ENCODE assay signal across 27 cellular contexts in the genomic region with DNA sequence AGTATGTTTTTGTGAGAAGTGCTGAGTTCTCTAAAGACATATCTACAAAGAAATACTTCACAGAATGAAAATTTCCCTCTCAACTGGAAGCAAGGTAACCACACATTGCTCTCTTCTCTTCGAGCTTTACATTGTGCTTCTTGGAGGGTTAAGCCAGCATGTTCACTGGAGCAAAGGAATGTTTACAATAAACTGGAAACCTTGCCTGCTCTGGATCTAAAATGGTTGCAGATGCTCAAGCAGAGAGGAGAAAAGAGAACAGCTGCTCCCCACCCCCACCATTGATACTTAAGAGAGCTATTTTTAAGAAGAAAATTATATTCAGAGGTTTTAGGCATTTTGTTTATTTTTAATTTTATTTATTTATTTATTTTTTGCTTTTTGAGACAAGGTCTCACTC.
"Had no signal": no experiment of that assay in that cellular context is flagged by ENCODE, and none has a peak within 500 bp of the region (broad histone marks: within the 10 kb centered on the region; RNA-seq: fewer than 3 reads in every experiment).

No MANE protein-coding gene starts in this region.

- H3K9me3 ChIP-seq: Peyer's patch had no signal

- H3K4me1 Mint-ChIP-seq: activated B cell treated with CpG ODN at 0.5 μM for 24 hours; activated CD4-positive, alpha-beta T cell treated with anti-CD3 and anti-CD28 coated beads, Interleukin-2, amount 10 ng/mL, durations not matched to agents 7 days and 5 days; activated naive CD4-positive, alpha-beta T cell treated with anti-CD3 and anti-CD28 coated beads, Interleukin-2, amount 10 ng/mL, durations not matched to agents 7 days and 5 days; activated naive CD8-positive, alpha-beta T cell treated with anti-CD3 and anti-CD28 coated beads for 36 hours; activated T-helper 17 cell treated with anti-CD3 and anti-CD28 coated beads, Interleukin-2, amount 50 U/mL, for 72 hours; T-helper 17 cell had no signal

- ATAC-seq: activated T-helper 17 cell treated with anti-CD3 and anti-CD28 coated beads, Interleukin-2, amount 50 U/mL, for 72 hours; T-helper 17 cell had no signal

- H3K9me3 Mint-ChIP-seq: activated B cell treated with CpG ODN at 0.5 μM for 24 hours; activated CD4-positive, alpha-beta memory T cell treated with anti-CD3 and anti-CD28 coated beads for 36 hours; activated naive CD4-positive, alpha-beta T cell treated with anti-CD3 and anti-CD28 coated beads, Interleukin-2, amount 10 ng/mL, durations not matched to agents 7 days and 5 days; activated naive CD8-positive, alpha-beta T cell treated with anti-CD3 and anti-CD28 coated beads for 36 hours; activated T-helper 17 cell treated with anti-CD3 and anti-CD28 coated beads, Interleukin-2, amount 50 U/mL, for 72 hours had no signal

- DNase-seq: activated B cell treated with CpG ODN at 0.5 μM for 24 hours; activated CD4-positive, alpha-beta memory T cell treated with anti-CD3 and anti-CD28 coated beads for 36 hours; activated CD4-positive, alpha-beta T cell treated with anti-CD3 and anti-CD28 coated beads for 1 hour; activated CD4-positive, alpha-beta T cell treated with anti-CD3 and anti-CD28 coated beads, Interleukin-2, amount 10 ng/mL, durations not matched to agents 7 days and 5 days; activated gamma-delta T cell treated with Interleukin-2 at 50 U/mL for 16 hours; activated naive CD4-positive, alpha-beta T cell treated with anti-CD3 and anti-CD28 coated beads, Interleukin-2, amount 10 ng/mL, durations not matched to agents 7 days and 5 days; activated naive CD8-positive, alpha-beta T cell treated with anti-CD3 and anti-CD28 coated beads for 36 hours; activated T-cell treated with anti-CD3 and anti-CD28 coated beads for 4 hours; activated T-cell treated with anti-CD3 and anti-CD28 coated beads, Interleukin-2, amount 50 U/mL, for 48 hours; adrenal gland; anterior cingulate cortex; Karpas-422; MM.1S; NCI-H1105; NCI-H1436; NCI-H1694 treated with DMSO at 0.1 percent for 48 hours; NCI-H2029 treated with DMSO at 0.1 percent for 48 hours; NCI-H345; NCI-H510A; NCI-H526 treated with DMSO at 0.1 percent for 48 hours; NCI-H82; NK-92 treated with Interleukin-12 subunit alpha and Interleukin-12 subunit beta, amount 100 ng/mL, for 24 hours; Peyer's patch; SHP77; T-helper 17 cell; T-helper 9 cell had no signal

- H3K4me3 Mint-ChIP-seq: activated B cell treated with CpG ODN at 0.5 μM for 24 hours; activated CD4-positive, alpha-beta memory T cell treated with anti-CD3 and anti-CD28 coated beads for 36 hours; activated CD4-positive, alpha-beta T cell treated with anti-CD3 and anti-CD28 coated beads, Interleukin-2, amount 10 ng/mL, durations not matched to agents 7 days and 5 days; activated naive CD4-positive, alpha-beta T cell treated with anti-CD3 and anti-CD28 coated beads, Interleukin-2, amount 10 ng/mL, durations not matched to agents 7 days and 5 days; activated naive CD8-positive, alpha-beta T cell treated with anti-CD3 and anti-CD28 coated beads for 36 hours; activated T-helper 17 cell treated with anti-CD3 and anti-CD28 coated beads, Interleukin-2, amount 50 U/mL, for 72 hours; T-helper 17 cell had no signal

- H3K27ac Mint-ChIP-seq: activated B cell treated with CpG ODN at 0.5 μM for 24 hours; activated CD4-positive, alpha-beta memory T cell treated with anti-CD3 and anti-CD28 coated beads for 36 hours; activated CD4-positive, alpha-beta T cell treated with anti-CD3 and anti-CD28 coated beads, Interleukin-2, amount 10 ng/mL, durations not matched to agents 7 days and 5 days; activated naive CD4-positive, alpha-beta T cell treated with anti-CD3 and anti-CD28 coated beads, Interleukin-2, amount 10 ng/mL, durations not matched to agents 7 days and 5 days; activated naive CD8-positive, alpha-beta T cell treated with anti-CD3 and anti-CD28 coated beads for 36 hours; activated T-helper 17 cell treated with anti-CD3 and anti-CD28 coated beads, Interleukin-2, amount 50 U/mL, for 72 hours; T-helper 17 cell had no signal

- H3K36me3 Mint-ChIP-seq: activated CD4-positive, alpha-beta memory T cell treated with anti-CD3 and anti-CD28 coated beads for 36 hours; activated naive CD4-positive, alpha-beta T cell treated with anti-CD3 and anti-CD28 coated beads, Interleukin-2, amount 10 ng/mL, durations not matched to agents 7 days and 5 days; activated naive CD8-positive, alpha-beta T cell treated with anti-CD3 and anti-CD28 coated beads for 36 hours had no signal

- H3K36me3 ChIP-seq: adrenal gland, Peyer's patch had no signal

- H3K4me3 ChIP-seq: adrenal gland, Peyer's patch had no signal

- H3K27ac ChIP-seq: adrenal gland, Peyer's patch had no signal

- H3K27me3 Mint-ChIP-seq: activated naive CD8-positive, alpha-beta T cell treated with anti-CD3 and anti-CD28 coated beads for 36 hours had no signal
